ENCODE assay signal across 20 cellular contexts in the genomic region with DNA sequence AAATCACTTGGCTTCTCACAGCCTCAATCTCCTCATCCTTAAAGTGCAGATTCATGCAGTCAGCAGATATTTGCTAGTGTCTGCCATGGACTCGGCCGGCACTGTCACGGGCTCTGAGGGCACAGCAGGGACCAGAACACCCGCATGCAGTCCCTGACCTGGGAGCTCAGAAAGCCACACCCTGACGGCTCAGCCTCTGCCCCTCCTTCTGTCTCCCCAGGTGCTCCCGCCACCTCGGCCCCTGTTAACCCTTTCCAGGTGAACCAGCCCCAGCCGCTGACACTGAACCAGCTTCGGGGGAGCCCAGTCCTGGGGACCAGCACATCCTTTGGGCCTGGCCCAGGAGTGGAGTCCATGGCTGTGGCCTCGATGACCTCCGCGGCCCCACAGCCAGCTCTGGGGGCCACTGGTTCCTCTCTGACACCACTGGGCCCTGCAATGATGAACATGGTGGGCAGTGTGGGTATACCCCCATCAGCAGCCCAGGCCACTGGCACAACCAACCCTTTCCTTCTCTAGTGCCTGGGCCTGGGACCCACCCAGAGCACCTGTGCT. TPM values are rescaled to one million over a fixed set of nuclear protein-coding genes. Genes with fewer than 3 reads are reported as not detected.
"Had no signal": no experiment of that assay in that cellular context is flagged by ENCODE, and none has a peak within 500 bp of the region (broad histone marks: within the 10 kb centered on the region; RNA-seq: fewer than 3 reads in every experiment).

No MANE protein-coding gene starts in this region.

- H3K36me3 Mint-ChIP-seq: activated naive CD4-positive, alpha-beta T cell treated with anti-CD3 and anti-CD28 coated beads, Interleukin-2, amount 10 ng/mL, durations not matched to agents 7 days and 5 days; T-cell had no signal

- H3K4me1 ChIP-seq: colonic mucosa, prostate gland had no signal

- H3K4me3 Mint-ChIP-seq: activated CD4-positive, alpha-beta T cell treated with anti-CD3 and anti-CD28 coated beads, Interleukin-2, amount 10 ng/mL, durations not matched to agents 24 days and 14 days; activated CD8-positive, alpha-beta T cell treated with anti-CD3 and anti-CD28 coated beads, Interleukin-2, amount 10 ng/mL, durations not matched to agents 7 days and 5 days; activated naive CD4-positive, alpha-beta T cell treated with anti-CD3 and anti-CD28 coated beads, Interleukin-2, amount 10 ng/mL, durations not matched to agents 7 days and 5 days; activated T-cell treated with anti-CD3 and anti-CD28 coated beads, Interleukin-2, amount 50 U/mL, for 24 hours; naive thymus-derived CD4-positive, alpha-beta T cell; T-cell; T-helper 2 cell treated with Interferon-gamma antibody and Interleukin-4, amounts not matched to agents 5 μg/mL and 100 μg/mL, for 36 hours had no signal

- H3K9me3 Mint-ChIP-seq: activated CD4-positive, alpha-beta T cell treated with anti-CD3 and anti-CD28 coated beads, Interleukin-2, amount 10 ng/mL, durations not matched to agents 24 days and 14 days; activated naive CD4-positive, alpha-beta T cell treated with anti-CD3 and anti-CD28 coated beads, Interleukin-2, amount 10 ng/mL, durations not matched to agents 7 days and 5 days; activated T-cell treated with anti-CD3 and anti-CD28 coated beads, Interleukin-2, amount 50 U/mL, for 24 hours; activated T-helper 2 cell treated with anti-CD3 and anti-CD28 coated beads, Interferon-gamma antibody, Interleukin-2, Interleukin-4, amounts not matched to agents 10 μg/mL and 5 μg/mL and 100 μg/mL, durations not matched to agents 14 hours and 24 hours and 36 hours; naive thymus-derived CD4-positive, alpha-beta T cell; T-cell; T-helper 2 cell treated with Interferon-gamma antibody and Interleukin-4, amounts not matched to agents 5 μg/mL and 100 μg/mL, for 36 hours had no signal

- H3K27ac Mint-ChIP-seq: activated CD4-positive, alpha-beta T cell treated with anti-CD3 and anti-CD28 coated beads, Interleukin-2, amount 10 ng/mL, durations not matched to agents 24 days and 14 days; activated CD8-positive, alpha-beta T cell treated with anti-CD3 and anti-CD28 coated beads, Interleukin-2, amount 10 ng/mL, durations not matched to agents 7 days and 5 days; activated naive CD4-positive, alpha-beta T cell treated with anti-CD3 and anti-CD28 coated beads, Interleukin-2, amount 10 ng/mL, durations not matched to agents 7 days and 5 days; activated T-cell treated with anti-CD3 and anti-CD28 coated beads, Interleukin-2, amount 50 U/mL, for 24 hours; activated T-helper 2 cell treated with anti-CD3 and anti-CD28 coated beads, Interferon-gamma antibody, Interleukin-2, Interleukin-4, amounts not matched to agents 10 μg/mL and 5 μg/mL and 100 μg/mL, durations not matched to agents 14 hours and 24 hours and 36 hours; naive thymus-derived CD4-positive, alpha-beta T cell; T-cell; T-helper 2 cell treated with Interferon-gamma antibody and Interleukin-4, amounts not matched to agents 5 μg/mL and 100 μg/mL, for 36 hours had no signal

- H3K27me3 ChIP-seq: colonic mucosa, gastroesophageal sphincter, tibial artery had no signal

- ATAC-seq: activated CD4-positive, CD25-positive, alpha-beta regulatory T cell treated with anti-CD3 and anti-CD28 coated beads, Interleukin-2, amount 50 U/mL, for 24 hours; activated CD8-positive, alpha-beta T cell treated with anti-CD3 and anti-CD28 coated beads, Interleukin-2, amount 10 ng/mL, durations not matched to agents 7 days and 5 days; gastroesophageal sphincter; left cardiac atrium; naive thymus-derived CD4-positive, alpha-beta T cell; stimulated activated naive CD8-positive, alpha-beta T cell treated with anti-CD3 and anti-CD28 coated beads, Interleukin-15, Interleukin-2, amounts not matched to agents 100 U/mL and 50 U/mL, for 24 hours; T-cell had no signal

- H3K36me3 ChIP-seq: colonic mucosa, prostate gland had no signal

- DNase-seq: activated CD4-positive, alpha-beta T cell treated with anti-CD3 and anti-CD28 coated beads, Interleukin-2, amount 10 ng/mL, durations not matched to agents 24 days and 14 days; activated CD8-positive, alpha-beta T cell treated with anti-CD3 and anti-CD28 coated beads, Interleukin-2, amount 10 ng/mL, durations not matched to agents 7 days and 5 days; activated naive CD4-positive, alpha-beta T cell treated with anti-CD3 and anti-CD28 coated beads, Interleukin-2, amount 10 ng/mL, durations not matched to agents 7 days and 5 days; activated T-cell treated with anti-CD3 and anti-CD28 coated beads, Interleukin-2, amount 50 U/mL, for 24 hours; amygdala; colonic mucosa; left cardiac atrium; mesendoderm; naive thymus-derived CD4-positive, alpha-beta T cell; stimulated activated CD4-positive, alpha-beta T cell treated with anti-CD3 and anti-CD28 coated beads, Interleukin-4, amount 100 ng/mL, for 24 hours; stimulated activated naive CD8-positive, alpha-beta T cell treated with anti-CD3 and anti-CD28 coated beads, Interleukin-15, Interleukin-2, amounts not matched to agents 100 U/mL and 50 U/mL, for 24 hours; tibial artery had no signal

- H3K4me1 Mint-ChIP-seq: activated naive CD4-positive, alpha-beta T cell treated with anti-CD3 and anti-CD28 coated beads, Interleukin-2, amount 10 ng/mL, durations not matched to agents 7 days and 5 days; T-cell had no signal

- H3K4me3 ChIP-seq: colonic mucosa, gastroesophageal sphincter, prostate gland, tibial artery had no signal

- H3K27ac ChIP-seq: colonic mucosa, epithelial cell of prostate, gastroesophageal sphincter, prostate gland, tibial artery, VCaP had no signal

- H3K9me3 ChIP-seq: colonic mucosa, gastroesophageal sphincter, prostate gland, tibial artery had no signal

RNA-seq across cellular contexts. Expression of a gene that starts 53.2 kb away (rescaled TPM):
- total RNA-seq: activated CD4-positive, alpha-beta T cell treated with anti-CD3 and anti-CD28 coated beads, Interleukin-2, amount 10 ng/mL, durations not matched to agents 24 days and 14 days; activated CD8-positive, alpha-beta T cell treated with anti-CD3 and anti-CD28 coated beads, Interleukin-2, amount 10 ng/mL, durations not matched to agents 7 days and 5 days; activated T-helper 2 cell treated with anti-CD3 and anti-CD28 coated beads, Interferon-gamma antibody, Interleukin-2, Interleukin-4, amounts not matched to agents 10 μg/mL and 5 μg/mL and 100 μg/mL, durations not matched to agents 14 hours and 24 hours and 36 hours; naive thymus-derived CD4-positive, alpha-beta T cell had no signal
